12 cellular contexts compared by ENCODE assay signal in the genomic region with DNA sequence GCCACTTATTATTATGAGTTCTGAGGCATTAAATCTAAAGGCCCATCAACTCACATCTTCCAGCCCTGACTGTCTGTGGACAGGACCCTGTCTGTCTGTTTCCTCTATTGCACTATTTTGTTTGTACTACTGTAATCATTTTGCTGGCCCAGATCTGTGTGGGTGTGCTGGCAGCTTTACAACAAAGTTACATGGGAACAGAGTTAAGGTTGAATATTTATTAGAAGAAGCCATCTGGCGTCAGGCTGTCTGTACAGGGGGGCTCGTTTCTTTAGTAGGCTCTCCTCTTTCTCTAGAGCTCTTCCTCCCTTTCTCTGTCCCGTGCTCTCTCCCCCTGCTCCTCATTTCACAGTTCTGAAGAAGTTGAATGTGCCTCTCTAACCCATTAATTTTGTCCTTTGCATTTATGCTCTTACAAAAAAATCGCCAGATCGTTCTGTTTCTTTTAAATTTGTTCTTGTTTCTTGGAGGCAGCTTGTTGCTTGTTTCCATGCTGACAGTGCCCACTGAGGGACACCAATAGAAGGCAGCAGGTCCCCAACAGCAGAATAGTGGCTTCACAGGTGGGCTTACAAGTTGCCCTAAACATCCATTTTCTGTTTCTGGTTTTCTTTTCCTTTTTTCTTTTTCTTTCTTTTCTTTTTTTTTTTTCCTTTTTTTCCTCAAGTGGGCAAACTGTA.
DNase-seq lines count a peak whose midpoint lies in the region; ATAC-seq and TF ChIP-seq lines count a peak whose summit lies in the region.
"Had no signal": no experiment of that assay in that cellular context is flagged by ENCODE, and none has a peak within 500 bp of the region (broad histone marks: within the 10 kb centered on the region; RNA-seq: fewer than 3 reads in every experiment).

No MANE protein-coding gene starts in this region.

- ATAC-seq in RWPE2 (ENCODE audit: low read depth) (peak; percentile 33; the same call in 2 of the 3 replicates), foreskin keratinocyte (peak; percentile 11), HG03135 (IDR thresholded peaks at IDR 0.05; ENCODE audit: unreplicated experiment) (no peak), HG02973 (IDR thresholded peaks at IDR 0.05; ENCODE audit: unreplicated experiment) (no peak)
- ATAC-seq: natural killer cell, T-helper 17 cell had no signal

- no peak overlapping the region for H3K4me3 ChIP-seq in RWPE2 (ENCODE audit: severe bottlenecking)
- H3K4me3 ChIP-seq in skeletal muscle cell (ENCODE audit: low read depth, low read length), result peak overlapping the region; percentile 17

- DNase-seq in EH (ENCODE audit: low read depth) (peak; percentile 82), RWPE2 (ENCODE audit: low spot score) (no peak), foreskin keratinocyte (peak in 1 of 2 donors; percentile 4), skeletal muscle cell (ENCODE audit: low read depth) (peak; percentile 91), OCI-M2 (lab: John Stamatoyannopoulos, UW; ENCODE audit: unreplicated experiment) (no peak)
- DNase-seq in stimulated activated CD4-positive, alpha-beta T cell treated with anti-CD3 and anti-CD28 coated beads, Interleukin-15, amount 100 ng/mL, for 24 hours, result no peak
- DNase-seq: activated T-cell treated with anti-CD3 and anti-CD28 coated beads for 4 hours, natural killer cell, NCI-H187 treated with DMSO at 0.1 percent for 48 hours, T-helper 17 cell had no signal

- H3K27me3 ChIP-seq in RWPE2 (ENCODE audit: insufficient read depth, poor library complexity, severe bottlenecking) (no peaks in the 10 kb centered on the region), foreskin keratinocyte (no peaks in the 10 kb centered on the region)

- TF ChIP-seq CTCF in RWPE2 (IDR thresholded peaks at IDR 0.05; ENCODE audit: poor library complexity, severe bottlenecking) (no peak), foreskin keratinocyte (conservative IDR thresholded peaks at IDR 0.05) (no peak)

- H3K9me3 ChIP-seq in RWPE2 (ENCODE audit: severe bottlenecking), result no peaks in the 10 kb centered on the region

- H3K4me1 ChIP-seq in RWPE2 (ENCODE audit: insufficient read depth, poor library complexity, severe bottlenecking), result peaks cover 19% of the 10 kb centered on the region
- H3K4me1 ChIP-seq in foreskin keratinocyte, result peaks cover 13% of the 10 kb centered on the region

- H3K27ac ChIP-seq in RWPE2 (ENCODE audit: poor library complexity, severe bottlenecking), result peak overlapping the region; percentile 44
- H3K27ac ChIP-seq in foreskin keratinocyte, result no peak overlapping the region

- no peaks in the 10 kb centered on the region for H3K36me3 ChIP-seq in RWPE2 (ENCODE audit: low read depth)

Comparison
In these comparisons a context has a peak if more than half of its experiments do, and no peak if none do; other contexts are left out.
1. DNase-seq: peak in EH (single experiment) and skeletal muscle cell (single experiment); none in RWPE2 (single experiment), stimulated activated CD4-positive, alpha-beta T cell treated with anti-CD3 and anti-CD28 coated beads, Interleukin-15, amount 100 ng/mL, for 24 hours (single experiment) and OCI-M2 (single experiment).
2. ATAC-seq: peak in RWPE2 (single experiment) and foreskin keratinocyte (single experiment); none in HG03135 (single experiment) and HG02973 (single experiment).